In genomic region chr3:197793246-197793645, GRCh38 we compare ENCODE assay signal across 1 cellular context.
TF ChIP-seq lines count a peak whose summit lies in the region.

No MANE protein-coding gene starts in this region.

TF ChIP-seq in WTC11, 78 proteins besides CTCF, POLR2A, EP300 and RAD21 (continued from another document):
- TF ChIP-seq ATF6 (CRISPR knock-in tag; IDR thresholded peaks at IDR 0.05) (no peak), E2F4 (CRISPR knock-in tag; IDR thresholded peaks at IDR 0.05; ENCODE audit: borderline replicate concordance, low read depth) (no peak), KAT7 (CRISPR knock-in tag; IDR thresholded peaks at IDR 0.05; ENCODE audit: borderline replicate concordance) (no peak), CDX4 (CRISPR knock-in tag; IDR thresholded peaks at IDR 0.05; ENCODE audit: borderline replicate concordance) (no peak), HMGA2 (CRISPR knock-in tag; IDR thresholded peaks at IDR 0.05) (no peak), FOXP4 (CRISPR knock-in tag; IDR thresholded peaks at IDR 0.05) (no peak), RELA (CRISPR knock-in tag; IDR thresholded peaks at IDR 0.05; ENCODE audit: borderline replicate concordance) (no peak), CREB1 (CRISPR knock-in tag; IDR thresholded peaks at IDR 0.05) (no peak), ERG (CRISPR knock-in tag; IDR thresholded peaks at IDR 0.05) (no peak), PREB (CRISPR knock-in tag; IDR thresholded peaks at IDR 0.05; ENCODE audit: borderline replicate concordance) (no peak), GTF2I (CRISPR knock-in tag; conservative IDR thresholded peaks at IDR 0.05) (no peak), SMAD3 (CRISPR knock-in tag; IDR thresholded peaks at IDR 0.05; ENCODE audit: borderline replicate concordance) (no peak), ZNF219 (CRISPR knock-in tag; IDR thresholded peaks at IDR 0.05; ENCODE audit: borderline replicate concordance) (no peak), MLX (CRISPR knock-in tag; IDR thresholded peaks at IDR 0.05) (no peak), NR3C1 (CRISPR knock-in tag; conservative IDR thresholded peaks at IDR 0.05; ENCODE audit: low read depth) (no peak), HMGXB4 (CRISPR knock-in tag; IDR thresholded peaks at IDR 0.05) (no peak), NR1H2 (CRISPR knock-in tag; IDR thresholded peaks at IDR 0.05) (no peak)
